15 cellular contexts compared by ENCODE assay signal in the genomic region with DNA sequence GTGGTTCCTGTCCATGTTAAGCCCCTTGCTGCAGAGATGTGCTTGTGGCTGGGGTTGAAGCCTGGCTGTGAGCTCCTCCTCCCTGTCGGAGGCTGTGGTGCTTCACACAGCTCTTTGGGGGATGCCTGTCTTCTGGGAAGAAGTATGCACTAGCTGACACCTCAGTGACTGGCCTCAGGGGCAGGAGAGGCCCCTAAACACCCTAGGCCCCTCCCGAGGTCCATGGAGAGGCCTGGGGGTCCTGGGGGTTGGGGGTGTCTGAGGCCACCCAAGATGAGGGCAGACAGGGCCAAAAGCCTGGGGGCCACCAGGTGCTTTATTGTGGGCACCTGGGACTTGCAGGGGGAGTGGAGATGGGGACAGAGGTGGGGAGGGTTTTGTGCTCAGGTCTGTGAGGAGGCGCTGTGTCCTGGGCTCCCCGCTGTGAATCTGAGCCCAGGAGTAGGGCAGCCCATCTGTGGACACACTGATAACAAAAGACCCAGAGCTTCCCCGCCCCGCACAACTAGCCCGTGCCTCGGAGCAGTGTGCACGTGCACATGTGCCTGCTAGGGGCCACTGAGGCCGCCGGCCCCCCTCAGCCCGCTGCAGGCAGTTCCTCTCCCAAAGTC.
DNase-seq lines count a peak whose midpoint lies in the region; ATAC-seq and TF ChIP-seq lines count a peak whose summit lies in the region.
"Had no signal": no experiment of that assay in that cellular context is flagged by ENCODE, and none has a peak within 500 bp of the region (broad histone marks: within the 10 kb centered on the region; RNA-seq: fewer than 3 reads in every experiment).

No MANE protein-coding gene starts in this region.

- TF ChIP-seq EP300 in transverse colon (IDR thresholded peaks at IDR 0.05; ENCODE audit: low read depth) = no peak

- TF ChIP-seq POLR2A in transverse colon (IDR thresholded peaks at IDR 0.05) = no peak

- H3K36me3 Mint-ChIP-seq in activated naive CD4-positive, alpha-beta T cell treated with anti-CD3 and anti-CD28 coated beads, Interleukin-2, amount 10 ng/mL, durations not matched to agents 7 days and 5 days = peaks cover 11% of the 10 kb centered on the region
- peaks cover 3% of the 10 kb centered on the region for H3K36me3 Mint-ChIP-seq in activated naive CD4-positive, alpha-beta T cell treated with anti-CD3 and anti-CD28 coated beads for 36 hours (ENCODE audit: low read depth)
- no peaks in the 10 kb centered on the region for H3K36me3 Mint-ChIP-seq in natural killer cell

- TF ChIP-seq CTCF in dorsolateral prefrontal cortex (IDR thresholded peaks at IDR 0.05 in 54 of 56, conservative IDR thresholded peaks at IDR 0.05 in 2 of 56; ENCODE audit: low read depth in 1 of 56, partially characterized antibody in 56 of 56) (no peak), natural killer cell (IDR thresholded peaks at IDR 0.05) (no peak), transverse colon (IDR thresholded peaks at IDR 0.05) (no peak), RWPE1 (conservative IDR thresholded peaks at IDR 0.05; ENCODE audit: low read depth) (no peak)

- intact Hi-C loops in activated naive CD4-positive, alpha-beta T cell treated with anti-CD3 and anti-CD28 coated beads for 36 hours (cut with micrococcal nuclease) = no loop called here
- intact Hi-C loops in dorsolateral prefrontal cortex (cut with DNase I) = no loop called here
- intact Hi-C loops in natural killer cell (cut with micrococcal nuclease) = no loop called here
- intact Hi-C loops in transverse colon (cut with DNase I; ENCODE audit: low total_unique reads) = no loop called here

- DNase-seq in activated naive CD4-positive, alpha-beta T cell treated with anti-CD3 and anti-CD28 coated beads, Interleukin-2, amount 10 ng/mL, durations not matched to agents 7 days and 5 days = peak; percentile 14
- DNase-seq in activated naive CD4-positive, alpha-beta T cell treated with anti-CD3 and anti-CD28 coated beads for 36 hours = no peak
- DNase-seq in dorsolateral prefrontal cortex (peak in 9 of 10 donors; percentile 2 to 38 (median 23)), natural killer cell (peak; percentile 7), transverse colon (peak; percentile 4), RWPE1 (ENCODE audit: low spot score) (no peak)
- DNase-seq: amniotic stem cell; cerebellar nuclear complex; COR-L47; NCI-H146; NCI-H524 treated with DMSO at 0.1 percent for 48 hours; stimulated activated CD4-positive, alpha-beta T cell treated with anti-CD3 and anti-CD28 coated beads, Interleukin-4, amount 100 ng/mL, for 1 hour had no signal

- H3K4me1 Mint-ChIP-seq in activated naive CD4-positive, alpha-beta T cell treated with anti-CD3 and anti-CD28 coated beads, Interleukin-2, amount 10 ng/mL, durations not matched to agents 7 days and 5 days = no peaks in the 10 kb centered on the region
- H3K4me1 Mint-ChIP-seq in activated naive CD4-positive, alpha-beta T cell treated with anti-CD3 and anti-CD28 coated beads for 36 hours (ENCODE audit: low read depth) = no peaks in the 10 kb centered on the region
- peaks cover 6 to 29% of the 10 kb centered on the region in 2 donors for H3K4me1 Mint-ChIP-seq in natural killer cell

- no peaks in the 10 kb centered on the region for H3K9me3 ChIP-seq in transverse colon
- H3K9me3 ChIP-seq: tibial nerve had no signal

- CTCF ChIA-PET in activated naive CD4-positive, alpha-beta T cell treated with anti-CD3 and anti-CD28 coated beads, Interleukin-2, amount 10 ng/mL, durations not matched to agents 7 days and 5 days (lab: Charles Lee) = no interaction called here
- CTCF ChIA-PET in activated naive CD4-positive, alpha-beta T cell treated with anti-CD3 and anti-CD28 coated beads for 36 hours (lab: Charles Lee) = no interaction called here
- CTCF ChIA-PET in RWPE1 (lab: Yijun Ruan, JAX) = no interaction called here

- no peak for ATAC-seq in natural killer cell
- ATAC-seq in GM21423 (IDR thresholded peaks at IDR 0.05; ENCODE audit: unreplicated experiment) = no peak
- no peak for ATAC-seq in HG03095 (IDR thresholded peaks at IDR 0.05; ENCODE audit: unreplicated experiment)

- H3K4me1 ChIP-seq in transverse colon = no peaks in the 10 kb centered on the region
- H3K4me1 ChIP-seq: tibial nerve had no signal

- no peaks in the 10 kb centered on the region for H3K27me3 Mint-ChIP-seq in activated naive CD4-positive, alpha-beta T cell treated with anti-CD3 and anti-CD28 coated beads, Interleukin-2, amount 10 ng/mL, durations not matched to agents 7 days and 5 days
- no peaks in the 10 kb centered on the region for H3K27me3 Mint-ChIP-seq in activated naive CD4-positive, alpha-beta T cell treated with anti-CD3 and anti-CD28 coated beads for 36 hours (ENCODE audit: low read depth)
- no peaks in the 10 kb centered on the region for H3K27me3 Mint-ChIP-seq in natural killer cell (ENCODE audit: low read depth in 2 of 2)

- H3K4me3 ChIP-seq in dorsolateral prefrontal cortex (no peak overlapping the region), transverse colon (no peak overlapping the region)
- H3K4me3 ChIP-seq: tibial nerve had no signal

- H3K4me3 Mint-ChIP-seq in activated naive CD4-positive, alpha-beta T cell treated with anti-CD3 and anti-CD28 coated beads, Interleukin-2, amount 10 ng/mL, durations not matched to agents 7 days and 5 days = no peak overlapping the region
- no peak overlapping the region for H3K4me3 Mint-ChIP-seq in activated naive CD4-positive, alpha-beta T cell treated with anti-CD3 and anti-CD28 coated beads for 36 hours
- H3K4me3 Mint-ChIP-seq in natural killer cell = no peak overlapping the region

- H3K9me3 Mint-ChIP-seq in activated naive CD4-positive, alpha-beta T cell treated with anti-CD3 and anti-CD28 coated beads, Interleukin-2, amount 10 ng/mL, durations not matched to agents 7 days and 5 days = peaks cover 7% of the 10 kb centered on the region
- H3K9me3 Mint-ChIP-seq in activated naive CD4-positive, alpha-beta T cell treated with anti-CD3 and anti-CD28 coated beads for 36 hours = no peaks in the 10 kb centered on the region
- no peaks in the 10 kb centered on the region for H3K9me3 Mint-ChIP-seq in natural killer cell

- in situ Hi-C loops in transverse colon (cut with MboI; ENCODE audit: low pct_ligation_motif_present in 1 of 4, low pct_unique_long_range_greater_than_20kb in 1 of 4, low sequenced_read_pairs in 3 of 4) = no loop called here

- POLR2A ChIA-PET in RWPE1 (lab: Yijun Ruan, JAX; ENCODE audit: low non-redundant PET) = no interaction called here

- no peaks in the 10 kb centered on the region for H3K27me3 ChIP-seq in dorsolateral prefrontal cortex
- no peaks in the 10 kb centered on the region for H3K27me3 ChIP-seq in transverse colon
- H3K27me3 ChIP-seq: tibial nerve had no signal

- no peak overlapping the region for H3K27ac Mint-ChIP-seq in activated naive CD4-positive, alpha-beta T cell treated with anti-CD3 and anti-CD28 coated beads, Interleukin-2, amount 10 ng/mL, durations not matched to agents 7 days and 5 days
- H3K27ac Mint-ChIP-seq in activated naive CD4-positive, alpha-beta T cell treated with anti-CD3 and anti-CD28 coated beads for 36 hours = no peak overlapping the region
- no peak overlapping the region for H3K27ac Mint-ChIP-seq in natural killer cell

- peaks cover 0 to 7% (median 3%) of the 10 kb centered on the region in 4 donors for H3K36me3 ChIP-seq in transverse colon

- H3K27ac ChIP-seq in dorsolateral prefrontal cortex = peak overlapping the region in 1 of 59 donors; percentile 36
- no peak overlapping the region for H3K27ac ChIP-seq in transverse colon
- H3K27ac ChIP-seq in RWPE1 = no peak overlapping the region
- H3K27ac ChIP-seq: tibial nerve had no signal

- WGBS in transverse colon (ENCODE audit: low coverage in 1 of 2), 2 donors = 88% methylated on average over 12 of the region's 12 CpGs; no CpG with 5 or more reads in 1 of the 2 donors

Comparison
In these comparisons a context has a peak if more than half of its experiments do, and no peak if none do; other contexts are left out.
1. DNase-seq: peak in activated naive CD4-positive, alpha-beta T cell treated with anti-CD3 and anti-CD28 coated beads, Interleukin-2, amount 10 ng/mL, durations not matched to agents 7 days and 5 days (single experiment), dorsolateral prefrontal cortex (9 of 10), natural killer cell (single experiment) and transverse colon (single experiment); none in activated naive CD4-positive, alpha-beta T cell treated with anti-CD3 and anti-CD28 coated beads for 36 hours (single experiment) and RWPE1 (single experiment).